Comparison of ENCODE assay signal across 20 cellular contexts in genomic region chr12:11688831-11689230, GRCh38. TPM values are rescaled to one million over a fixed set of nuclear protein-coding genes. Genes with fewer than 3 reads are reported as not detected.
A peak's percentile ranks its signal among the peaks of the same experiment; 100 is the strongest.
DNase-seq lines count a peak whose midpoint lies in the region; ATAC-seq and TF ChIP-seq lines count a peak whose summit lies in the region.
"Had no signal": no experiment of that assay in that cellular context is flagged by ENCODE, and none has a peak within 500 bp of the region (broad histone marks: within the 10 kb centered on the region; RNA-seq: fewer than 3 reads in every experiment).

No MANE protein-coding gene starts in this region.

- DNase-seq in GM04503 (ENCODE audit: low read depth) (peak; percentile 33), dedifferentiated amniotic fluid mesenchymal stem cell (ENCODE audit: extremely low spot score) (peak; percentile 54), mesenchymal stem cell (peak; percentile 36), occipital lobe (lab: John Stamatoyannopoulos, UW) (no peak), SKM-1 (lab: John Stamatoyannopoulos, UW; ENCODE audit: unreplicated experiment) (no peak), CD14-positive monocyte (ENCODE audit: low spot score) (no peak)
- DNase-seq in stimulated activated naive B cell treated with anti-CD40 and anti-IgM and Interleukin-4, amounts not matched to agents 10 μg/mL and 1 μg/mL and 100 μg/mL, for 72 hours: no peak
- no peak for DNase-seq in T-helper 2 cell treated with Interferon-gamma antibody and Interleukin-4, amounts not matched to agents 5 μg/mL and 100 μg/mL, for 36 hours (ENCODE audit: low spot score)
- DNase-seq: activated CD4-positive, CD25-positive, alpha-beta regulatory T cell treated with anti-CD3 and anti-CD28 coated beads, Interleukin-2, amount 50 U/mL, for 72 hours; activated CD8-positive, alpha-beta memory T cell treated with anti-CD3 and anti-CD28 coated beads, Interleukin-2, amount 10 ng/mL, durations not matched to agents 7 days and 5 days; amygdala; DMS 273 treated with DMSO at 0.1 percent for 48 hours; H7; KG1; NCI-H1092; NCI-H526 treated with DMSO at 0.1 percent for 48 hours; SHP77 treated with DMSO at 0.1 percent for 48 hours; stimulated activated CD4-positive, alpha-beta T cell treated with anti-CD3 and anti-CD28 coated beads, Interleukin-2, amount 100 ng/mL, for 48 hours had no signal

- H3K14ac ChIP-seq in mesenchymal stem cell (ENCODE audit: low read length in 2 of 2): no peak overlapping the region

- peaks cover 50 to 82% of the 10 kb centered on the region in 2 donors for H3K4me1 Mint-ChIP-seq in stimulated activated naive B cell treated with anti-CD40 and anti-IgM and Interleukin-4, amounts not matched to agents 10 μg/mL and 1 μg/mL and 100 μg/mL, for 72 hours
- H3K4me1 Mint-ChIP-seq in CD14-positive monocyte: peaks cover 72% of the 10 kb centered on the region
- peaks cover 4% of the 10 kb centered on the region for H3K4me1 Mint-ChIP-seq in T-helper 2 cell treated with Interferon-gamma antibody and Interleukin-4, amounts not matched to agents 5 μg/mL and 100 μg/mL, for 36 hours (ENCODE audit: low read depth)
- H3K4me1 Mint-ChIP-seq: activated CD8-positive, alpha-beta memory T cell treated with anti-CD3 and anti-CD28 coated beads, Interleukin-2, amount 10 ng/mL, durations not matched to agents 7 days and 5 days had no signal

- H3K4me2 ChIP-seq in mesenchymal stem cell (ENCODE audit: low read length, poor library complexity, severe bottlenecking): no peak overlapping the region

- no peak overlapping the region for H3K18ac ChIP-seq in mesenchymal stem cell (ENCODE audit: low read depth in 1 of 2, low read length in 2 of 2)

- H3K4me3 Mint-ChIP-seq in stimulated activated naive B cell treated with anti-CD40 and anti-IgM and Interleukin-4, amounts not matched to agents 10 μg/mL and 1 μg/mL and 100 μg/mL, for 72 hours: no peak overlapping the region
- no peak overlapping the region for H3K4me3 Mint-ChIP-seq in CD14-positive monocyte
- H3K4me3 Mint-ChIP-seq in T-helper 2 cell treated with Interferon-gamma antibody and Interleukin-4, amounts not matched to agents 5 μg/mL and 100 μg/mL, for 36 hours: no peak overlapping the region
- H3K4me3 Mint-ChIP-seq: activated CD8-positive, alpha-beta memory T cell treated with anti-CD3 and anti-CD28 coated beads, Interleukin-2, amount 10 ng/mL, durations not matched to agents 7 days and 5 days had no signal

- H3K4me3 ChIP-seq in mesenchymal stem cell (ENCODE audit: insufficient read depth in 1 of 2, low read depth in 1 of 2, low read length in 2 of 2): no peak overlapping the region
- H3K4me3 ChIP-seq: thoracic aorta had no signal

- H3K23ac ChIP-seq in mesenchymal stem cell (ENCODE audit: low read length in 2 of 2): no peak overlapping the region

- H3K27me3 ChIP-seq in mesenchymal stem cell (ENCODE audit: control insufficient read depth in 1 of 2, insufficient read depth in 1 of 2, low read length in 2 of 2): no peaks in the 10 kb centered on the region

- no peak overlapping the region for H3K27ac ChIP-seq in mesenchymal stem cell (ENCODE audit: low read length, poor library complexity, severe bottlenecking)
- H3K27ac ChIP-seq: epithelial cell of prostate had no signal

- no peak overlapping the region for H2BK15ac ChIP-seq in mesenchymal stem cell (ENCODE audit: low read depth, poor library complexity, severe bottlenecking)

- H2AFZ ChIP-seq in mesenchymal stem cell (ENCODE audit: low read depth, low read length): no peak overlapping the region

- H3K27me3 Mint-ChIP-seq in stimulated activated naive B cell treated with anti-CD40 and anti-IgM and Interleukin-4, amounts not matched to agents 10 μg/mL and 1 μg/mL and 100 μg/mL, for 72 hours: no peaks in the 10 kb centered on the region
- peaks cover 0 to 2% (median 0%) of the 10 kb centered on the region in 3 donors for H3K27me3 Mint-ChIP-seq in CD14-positive monocyte (ENCODE audit: low read depth in 3 of 3)
- no peaks in the 10 kb centered on the region for H3K27me3 Mint-ChIP-seq in T-helper 2 cell treated with Interferon-gamma antibody and Interleukin-4, amounts not matched to agents 5 μg/mL and 100 μg/mL, for 36 hours (ENCODE audit: low read depth)
- H3K27me3 Mint-ChIP-seq: activated CD8-positive, alpha-beta memory T cell treated with anti-CD3 and anti-CD28 coated beads, Interleukin-2, amount 10 ng/mL, durations not matched to agents 7 days and 5 days had no signal

- intact Hi-C loops in CD14-positive monocyte (cut with micrococcal nuclease): loop anchor here in 1 of 2 donors (5.0 kb wide), 1 partner anchor 37 kb away; no protein-coding TSS in a partner anchor

- no peak overlapping the region for H2BK5ac ChIP-seq in mesenchymal stem cell (ENCODE audit: low read depth, low read length, poor library complexity, severe bottlenecking)

- no peaks in the 10 kb centered on the region for H3K9me3 ChIP-seq in mesenchymal stem cell (ENCODE audit: control insufficient read depth, low read length)
- H3K9me3 ChIP-seq: thoracic aorta had no signal

- no peak overlapping the region for H2BK12ac ChIP-seq in mesenchymal stem cell (ENCODE audit: low read length in 2 of 2)

- 90% methylated on average over 2 of the region's 2 CpGs for WGBS in mesenchymal stem cell

- H3K36me3 Mint-ChIP-seq in stimulated activated naive B cell treated with anti-CD40 and anti-IgM and Interleukin-4, amounts not matched to agents 10 μg/mL and 1 μg/mL and 100 μg/mL, for 72 hours: peaks cover 15 to 19% of the 10 kb centered on the region in 2 donors
- peaks cover 11 to 15% of the 10 kb centered on the region in 2 donors for H3K36me3 Mint-ChIP-seq in CD14-positive monocyte
- H3K36me3 Mint-ChIP-seq in T-helper 2 cell treated with Interferon-gamma antibody and Interleukin-4, amounts not matched to agents 5 μg/mL and 100 μg/mL, for 36 hours (ENCODE audit: low read depth): no peaks in the 10 kb centered on the region

- H3K9ac ChIP-seq in mesenchymal stem cell (ENCODE audit: low read length): no peak overlapping the region

- peaks cover 6% of the 10 kb centered on the region for H3K4me1 ChIP-seq in mesenchymal stem cell (ENCODE audit: control insufficient read depth, insufficient read depth, low read depth, low read length)

- H2BK120ac ChIP-seq in mesenchymal stem cell (ENCODE audit: low read depth, low read length): no peak overlapping the region

- H2AK5ac ChIP-seq in mesenchymal stem cell (ENCODE audit: low read length, severe bottlenecking): no peak overlapping the region

- ATAC-seq in stimulated activated naive B cell treated with anti-CD40 and anti-IgM and Interleukin-4, amounts not matched to agents 10 μg/mL and 1 μg/mL and 100 μg/mL, for 72 hours (replicated peaks): no peak
- ATAC-seq: activated CD8-positive, alpha-beta memory T cell treated with anti-CD3 and anti-CD28 coated beads, Interleukin-2, amount 10 ng/mL, durations not matched to agents 7 days and 5 days had no signal

- no peaks in the 10 kb centered on the region for H3K9me3 Mint-ChIP-seq in stimulated activated naive B cell treated with anti-CD40 and anti-IgM and Interleukin-4, amounts not matched to agents 10 μg/mL and 1 μg/mL and 100 μg/mL, for 72 hours
- H3K9me3 Mint-ChIP-seq in CD14-positive monocyte: no peaks in the 10 kb centered on the region
- no peaks in the 10 kb centered on the region for H3K9me3 Mint-ChIP-seq in T-helper 2 cell treated with Interferon-gamma antibody and Interleukin-4, amounts not matched to agents 5 μg/mL and 100 μg/mL, for 36 hours

- H3K27ac Mint-ChIP-seq in stimulated activated naive B cell treated with anti-CD40 and anti-IgM and Interleukin-4, amounts not matched to agents 10 μg/mL and 1 μg/mL and 100 μg/mL, for 72 hours: peak overlapping the region; percentile 63
- peak overlapping the region in 2 of 7 donors; percentile 87 for H3K27ac Mint-ChIP-seq in CD14-positive monocyte
- H3K27ac Mint-ChIP-seq in T-helper 2 cell treated with Interferon-gamma antibody and Interleukin-4, amounts not matched to agents 5 μg/mL and 100 μg/mL, for 36 hours: no peak overlapping the region
- H3K27ac Mint-ChIP-seq: activated CD8-positive, alpha-beta memory T cell treated with anti-CD3 and anti-CD28 coated beads, Interleukin-2, amount 10 ng/mL, durations not matched to agents 7 days and 5 days had no signal

- TF ChIP-seq CTCF in CD14-positive monocyte (IDR thresholded peaks at IDR 0.05): no peak

- no peak overlapping the region for H4K91ac ChIP-seq in mesenchymal stem cell (ENCODE audit: low read length)

- H3K36me3 ChIP-seq in mesenchymal stem cell (ENCODE audit: control insufficient read depth in 1 of 2, insufficient read depth in 2 of 2, low read depth in 1 of 2, low read length in 2 of 2): peaks cover 0 to 4% of the 10 kb centered on the region in 2 experiments
- H3K36me3 ChIP-seq: thoracic aorta had no signal

- no peak overlapping the region for H4K8ac ChIP-seq in mesenchymal stem cell (ENCODE audit: low read length)

- H3K79me1 ChIP-seq in mesenchymal stem cell (replicated peaks; ENCODE audit: low read length, poor library complexity, severe bottlenecking): peaks cover 24% of the 10 kb centered on the region

- no peak overlapping the region for H3K4ac ChIP-seq in mesenchymal stem cell (ENCODE audit: low read depth in 1 of 2, low read length in 2 of 2)

RNA-seq across cellular contexts. Expression of gene ETV6, which starts 39.4 kb away (rescaled TPM):
- polyA plus RNA-seq in mesenchymal stem cell (2013, experiment 1 of 2): 10.9 TPM
- 10.4 TPM for polyA plus RNA-seq in mesenchymal stem cell (2013, experiment 2 of 2)
- total RNA-seq in occipital lobe: 3.0 TPM
- polyA plus RNA-seq in CD14-positive monocyte: 10 to 100 TPM in 1 of 2 donors, 1 to 10 TPM in 1; 6.8 to 11.7 TPM

Comparison
In these comparisons a context has a peak if more than half of its experiments do, and no peak if none do; other contexts are left out.
1. DNase-seq: peak in GM04503 (single experiment), dedifferentiated amniotic fluid mesenchymal stem cell (single experiment) and mesenchymal stem cell (single experiment); none in stimulated activated naive B cell treated with anti-CD40 and anti-IgM and Interleukin-4, amounts not matched to agents 10 μg/mL and 1 μg/mL and 100 μg/mL, for 72 hours (single experiment), occipital lobe (single experiment), SKM-1 (single experiment), CD14-positive monocyte (single experiment) and T-helper 2 cell treated with Interferon-gamma antibody and Interleukin-4, amounts not matched to agents 5 μg/mL and 100 μg/mL, for 36 hours (single experiment).